ENCODE assay signal across 30 cellular contexts in the genomic region with DNA sequence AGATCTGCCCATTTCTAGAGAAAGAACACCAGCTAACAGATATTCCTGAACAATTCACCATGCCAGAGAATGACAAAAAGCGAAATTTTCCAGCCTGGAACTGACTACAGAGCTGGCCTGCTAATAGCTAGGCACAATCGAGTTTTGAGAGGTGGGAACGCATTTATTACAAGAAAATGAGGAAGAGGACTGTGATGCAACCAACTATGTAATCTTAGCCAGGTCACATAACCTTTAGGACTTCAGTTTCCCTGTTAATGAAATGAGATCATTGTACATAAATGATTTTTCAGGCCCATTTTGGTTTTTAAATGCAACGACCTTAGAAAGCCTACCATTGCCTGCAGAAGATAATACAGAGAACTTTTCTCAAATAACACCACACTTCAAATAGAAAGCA.
"Had no signal": no experiment of that assay in that cellular context is flagged by ENCODE, and none has a peak within 500 bp of the region (broad histone marks: within the 10 kb centered on the region; RNA-seq: fewer than 3 reads in every experiment).

No MANE protein-coding gene starts in this region.

- DNase-seq: activated CD4-positive, alpha-beta T cell treated with anti-CD3 and anti-CD28 coated beads for 36 hours; activated CD4-positive, alpha-beta T cell treated with anti-CD3 and anti-CD28 coated beads, Interleukin-2, amount 10 ng/mL, durations not matched to agents 7 days and 5 days; activated CD4-positive, alpha-beta T cell treated with anti-CD3 and anti-CD28 coated beads, Interleukin-2, amount 50 U/mL, for 48 hours; activated CD8-positive, alpha-beta T cell treated with anti-CD3 and anti-CD28 coated beads, Interleukin-2, amount 10 ng/mL, durations not matched to agents 7 days and 5 days; activated gamma-delta T cell; activated naive CD4-positive, alpha-beta T cell treated with Interleukin-2 at 50 U/mL for 16 hours; activated naive CD8-positive, alpha-beta T cell treated with anti-CD3 and anti-CD28 coated beads, Interleukin-2, amount 10 ng/mL, durations not matched to agents 7 days and 5 days; activated T-cell treated with anti-CD3 and anti-CD28 coated beads, Interleukin-2, amount 50 U/mL, for 24 hours; amygdala; colonic mucosa; MM.1S; NCI-H1105; NCI-H1417 treated with DMSO at 0.1 percent for 48 hours; NCI-H187 treated with DMSO at 0.1 percent for 48 hours; NCI-H2081 treated with DMSO at 0.1 percent for 48 hours; NCI-H226; NCI-H446 treated with DMSO at 0.1 percent for 48 hours; NCI-H524; NCI-H69; PC-9; Right ventricle myocardium superior had no signal

- H3K27ac Mint-ChIP-seq: activated CD4-positive, alpha-beta T cell treated with anti-CD3 and anti-CD28 coated beads for 36 hours; activated CD4-positive, alpha-beta T cell treated with anti-CD3 and anti-CD28 coated beads, Interleukin-2, amount 10 ng/mL, durations not matched to agents 7 days and 5 days; activated CD8-positive, alpha-beta T cell treated with anti-CD3 and anti-CD28 coated beads, Interleukin-2, amount 10 ng/mL, durations not matched to agents 7 days and 5 days; activated naive CD4-positive, alpha-beta T cell treated with anti-CD3 and anti-CD28 coated beads, Interleukin-2, amount 50 U/mL, for 24 hours; activated naive CD8-positive, alpha-beta T cell treated with anti-CD3 and anti-CD28 coated beads, Interleukin-2, amount 10 ng/mL, durations not matched to agents 7 days and 5 days; activated T-cell treated with anti-CD3 and anti-CD28 coated beads, Interleukin-2, amount 50 U/mL, for 24 hours; activated T-helper 2 cell treated with anti-CD3 and anti-CD28 coated beads, Interferon-gamma antibody, Interleukin-2, Interleukin-4, amounts not matched to agents 10 μg/mL and 5 μg/mL and 100 μg/mL, durations not matched to agents 14 hours and 24 hours and 36 hours; T-helper 1 cell treated with Interleukin-12 subunit alpha and Interleukin-12 subunit beta and Interleukin-4 antibody, amounts not matched to agents 30 μg/mL and 1 μg/mL, for 36 hours; T-helper 2 cell treated with Interferon-gamma antibody and Interleukin-4, amounts not matched to agents 5 μg/mL and 100 μg/mL, for 36 hours; WTC11 had no signal

- H3K4me3 ChIP-seq: ascending aorta, cardiac muscle cell, colonic mucosa, PC-9 had no signal

- H3K4me3 Mint-ChIP-seq: activated CD4-positive, alpha-beta T cell treated with anti-CD3 and anti-CD28 coated beads for 36 hours; activated CD4-positive, alpha-beta T cell treated with anti-CD3 and anti-CD28 coated beads, Interleukin-2, amount 10 ng/mL, durations not matched to agents 7 days and 5 days; activated CD8-positive, alpha-beta T cell treated with anti-CD3 and anti-CD28 coated beads, Interleukin-2, amount 10 ng/mL, durations not matched to agents 7 days and 5 days; activated naive CD4-positive, alpha-beta T cell treated with anti-CD3 and anti-CD28 coated beads, Interleukin-2, amount 50 U/mL, for 24 hours; activated naive CD8-positive, alpha-beta T cell treated with anti-CD3 and anti-CD28 coated beads, Interleukin-2, amount 10 ng/mL, durations not matched to agents 7 days and 5 days; activated T-cell treated with anti-CD3 and anti-CD28 coated beads, Interleukin-2, amount 50 U/mL, for 24 hours; central memory CD8-positive, alpha-beta T cell; T-helper 1 cell treated with Interleukin-12 subunit alpha and Interleukin-12 subunit beta and Interleukin-4 antibody, amounts not matched to agents 30 μg/mL and 1 μg/mL, for 36 hours; T-helper 2 cell treated with Interferon-gamma antibody and Interleukin-4, amounts not matched to agents 5 μg/mL and 100 μg/mL, for 36 hours; WTC11 had no signal

- H3K9me3 Mint-ChIP-seq: activated CD4-positive, alpha-beta T cell treated with anti-CD3 and anti-CD28 coated beads, Interleukin-2, amount 10 ng/mL, durations not matched to agents 7 days and 5 days; activated naive CD4-positive, alpha-beta T cell treated with anti-CD3 and anti-CD28 coated beads, Interleukin-2, amount 50 U/mL, for 24 hours; activated naive CD8-positive, alpha-beta T cell treated with anti-CD3 and anti-CD28 coated beads, Interleukin-2, amount 10 ng/mL, durations not matched to agents 7 days and 5 days; activated T-cell treated with anti-CD3 and anti-CD28 coated beads, Interleukin-2, amount 50 U/mL, for 24 hours; activated T-helper 2 cell treated with anti-CD3 and anti-CD28 coated beads, Interferon-gamma antibody, Interleukin-2, Interleukin-4, amounts not matched to agents 10 μg/mL and 5 μg/mL and 100 μg/mL, durations not matched to agents 14 hours and 24 hours and 36 hours; central memory CD8-positive, alpha-beta T cell; T-helper 1 cell treated with Interleukin-12 subunit alpha and Interleukin-12 subunit beta and Interleukin-4 antibody, amounts not matched to agents 30 μg/mL and 1 μg/mL, for 36 hours; T-helper 2 cell treated with Interferon-gamma antibody and Interleukin-4, amounts not matched to agents 5 μg/mL and 100 μg/mL, for 36 hours had no signal

- H3K27me3 Mint-ChIP-seq: activated CD4-positive, alpha-beta T cell treated with anti-CD3 and anti-CD28 coated beads for 36 hours; activated CD4-positive, alpha-beta T cell treated with anti-CD3 and anti-CD28 coated beads, Interleukin-2, amount 10 ng/mL, durations not matched to agents 7 days and 5 days; activated naive CD4-positive, alpha-beta T cell treated with anti-CD3 and anti-CD28 coated beads, Interleukin-2, amount 50 U/mL, for 24 hours; activated naive CD8-positive, alpha-beta T cell treated with anti-CD3 and anti-CD28 coated beads, Interleukin-2, amount 10 ng/mL, durations not matched to agents 7 days and 5 days; activated T-cell treated with anti-CD3 and anti-CD28 coated beads, Interleukin-2, amount 50 U/mL, for 24 hours; central memory CD8-positive, alpha-beta T cell had no signal

- H3K36me3 Mint-ChIP-seq: activated naive CD4-positive, alpha-beta T cell treated with anti-CD3 and anti-CD28 coated beads, Interleukin-2, amount 50 U/mL, for 24 hours; activated naive CD8-positive, alpha-beta T cell treated with anti-CD3 and anti-CD28 coated beads, Interleukin-2, amount 10 ng/mL, durations not matched to agents 7 days and 5 days; WTC11 had no signal

- ATAC-seq: activated CD4-positive, alpha-beta T cell treated with anti-CD3 and anti-CD28 coated beads for 36 hours; activated CD4-positive, CD25-positive, alpha-beta regulatory T cell treated with anti-CD3 and anti-CD28 coated beads, Interleukin-2, amount 50 U/mL, for 24 hours; activated CD8-positive, alpha-beta T cell treated with anti-CD3 and anti-CD28 coated beads, Interleukin-2, amount 10 ng/mL, durations not matched to agents 7 days and 5 days; WTC11 had no signal

- H3K4me1 Mint-ChIP-seq: activated CD4-positive, alpha-beta T cell treated with anti-CD3 and anti-CD28 coated beads for 36 hours; activated CD4-positive, alpha-beta T cell treated with anti-CD3 and anti-CD28 coated beads, Interleukin-2, amount 10 ng/mL, durations not matched to agents 7 days and 5 days; activated naive CD4-positive, alpha-beta T cell treated with anti-CD3 and anti-CD28 coated beads, Interleukin-2, amount 50 U/mL, for 24 hours; central memory CD8-positive, alpha-beta T cell had no signal
